Comparison of ENCODE assay signal across 1 cellular context in genomic region chr3:186760883-186761447, GRCh38.
TF ChIP-seq lines count a peak whose summit lies in the region.

No MANE protein-coding gene starts in this region.

TF ChIP-seq in GM23338, 12 proteins besides CTCF, POLR2A, EP300 and RAD21:
- TF ChIP-seq ZNF462 (CRISPR knock-in tag; IDR thresholded peaks at IDR 0.05) (no peak), ZNF114 (CRISPR knock-in tag; IDR thresholded peaks at IDR 0.05) (no peak), JUNB (IDR thresholded peaks at IDR 0.05; ENCODE audit: unreplicated experiment) (no peak), CREB1 (CRISPR knock-in tag; IDR thresholded peaks at IDR 0.05; ENCODE audit: low read depth) (no peak), EZH2 (IDR thresholded peaks at IDR 0.05; ENCODE audit: low read depth, unreplicated experiment) (no peak), ETS1 (IDR thresholded peaks at IDR 0.05) (no peak)
